Comparison of ENCODE assay signal across 8 cellular contexts in the genomic region with DNA sequence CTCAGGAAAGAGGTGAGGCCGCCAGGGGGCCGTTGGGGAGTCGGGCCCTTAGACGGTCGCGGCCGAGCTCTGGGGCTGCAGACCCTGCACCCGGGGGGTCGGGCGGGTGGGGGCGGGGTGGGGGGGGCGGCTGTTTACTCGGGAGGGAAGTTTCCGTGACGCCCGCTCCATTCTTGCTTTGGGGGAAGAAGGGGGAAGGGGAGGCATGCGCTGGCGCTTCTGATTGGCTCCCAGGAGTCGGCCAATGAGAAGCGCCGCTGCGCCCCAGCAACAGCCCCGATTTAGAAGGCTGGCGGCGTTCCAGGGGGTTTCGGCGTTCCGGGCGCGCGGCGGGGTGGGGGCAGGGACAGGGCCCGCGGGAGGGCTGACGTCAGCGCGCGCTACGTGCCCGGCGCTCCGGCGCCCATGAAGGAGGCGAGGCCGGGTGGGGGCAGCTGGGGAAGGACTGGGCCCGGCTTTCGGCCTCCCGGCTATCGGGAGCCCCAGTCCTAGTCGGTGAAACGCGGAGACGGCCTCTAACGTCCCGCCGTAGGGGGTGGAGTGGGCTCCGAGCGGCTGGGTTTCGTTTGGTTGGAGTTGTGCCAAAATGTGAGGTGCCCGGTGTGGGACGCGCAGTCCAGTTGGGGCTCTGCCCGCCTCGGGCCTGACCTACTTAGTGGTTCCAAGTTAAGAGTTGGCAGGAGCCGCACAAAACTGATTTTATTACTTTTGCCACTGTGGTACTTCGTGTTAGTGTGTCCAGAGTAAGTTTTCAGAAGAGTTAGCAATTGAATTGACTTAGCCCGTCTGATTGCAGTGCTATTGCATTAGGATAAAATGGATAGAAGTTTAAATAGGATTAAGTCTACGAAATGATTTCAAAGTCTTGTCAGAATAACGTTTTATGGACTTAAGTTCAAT. TPM values are rescaled to one million over a fixed set of nuclear protein-coding genes. Genes with fewer than 3 reads are reported as not detected.
A peak's percentile ranks its signal among the peaks of the same experiment; 100 is the strongest.
DNase-seq lines count a peak whose midpoint lies in the region; ATAC-seq and TF ChIP-seq lines count a peak whose summit lies in the region.

No MANE protein-coding gene starts in this region.

- peak overlapping the region; percentile 90 for H3K4me3 Mint-ChIP-seq in GM23338
- H3K4me3 Mint-ChIP-seq in nephron: peak overlapping the region; percentile 92 to 98 (median 93)

- peaks cover 5% of the 10 kb centered on the region; the same call in 1 of the 2 replicates for H3K36me3 ChIP-seq in GM23338 (ENCODE audit: insufficient read depth)

- DNase-seq in EH (ENCODE audit: low read depth): peak; percentile 98
- peak; percentile 95 for DNase-seq in GM23338 (ENCODE audit: low spot score)
- peak; percentile 72 for DNase-seq in LNCaP clone FGC (ENCODE audit: low read depth)
- peak; percentile 95 for DNase-seq in RPMI8226
- DNase-seq in activated T-helper 9 cell treated with anti-CD3 and anti-CD28 coated beads, Interleukin-2, amount 50 U/mL, for 16 hours (ENCODE audit: low read depth): peak; percentile 98
- peak; percentile 97 for DNase-seq in fibroblast of pulmonary artery (ENCODE audit: low read depth)
- DNase-seq in stimulated activated naive CD8-positive, alpha-beta T cell treated with anti-CD3 and anti-CD28 coated beads, Interleukin-15, Interleukin-2, amounts not matched to agents 100 U/mL and 50 U/mL, for 24 hours: peak; percentile 99

- H3K4me2 ChIP-seq in GM23338: peak overlapping the region; percentile 94

- H3K27me3 ChIP-seq in GM23338 (ENCODE audit: insufficient read depth): peaks cover 21% of the 10 kb centered on the region

- peak; percentile 51 for ATAC-seq in GM23338
- peak; percentile 70 for ATAC-seq in stimulated activated naive CD8-positive, alpha-beta T cell treated with anti-CD3 and anti-CD28 coated beads, Interleukin-15, Interleukin-2, amounts not matched to agents 100 U/mL and 50 U/mL, for 24 hours

- 0 out of 2 replicates have a peak overlapping the region, but pooled peaks have one; percentile 39 for H2AFZ ChIP-seq in GM23338

- H3K27me3 Mint-ChIP-seq in GM23338 (ENCODE audit: insufficient read depth, low read depth, poor library complexity) (peaks cover 20% of the 10 kb centered on the region), nephron (ENCODE audit: low read depth) (peaks cover 3% of the 10 kb centered on the region)

- peaks cover 36% of the 10 kb centered on the region for H3K4me1 Mint-ChIP-seq in GM23338
- peaks cover 23% of the 10 kb centered on the region for H3K4me1 Mint-ChIP-seq in nephron

- no peaks in the 10 kb centered on the region; the same call in 2 of the 3 replicates for H3K9me3 Mint-ChIP-seq in GM23338
- H3K9me3 Mint-ChIP-seq in nephron: no peaks in the 10 kb centered on the region

- H3K36me3 Mint-ChIP-seq in GM23338 (ENCODE audit: low read depth) (peaks cover 11% of the 10 kb centered on the region), nephron (ENCODE audit: low read depth) (peaks cover 39% of the 10 kb centered on the region)

- H3K9me2 ChIP-seq in GM23338 (ENCODE audit: insufficient read depth): no peaks in the 10 kb centered on the region

- 0 out of 2 replicates have a peak overlapping the region, but pooled peaks have one; percentile 26 for H3K27ac ChIP-seq in GM23338 (ENCODE audit: low read depth)

- H3K4me3 ChIP-seq in GM23338 (peak overlapping the region; percentile 86), LNCaP clone FGC (ENCODE audit: low read depth, low read length) (peak overlapping the region; percentile 80), fibroblast of pulmonary artery (replicated peaks; ENCODE audit: low read depth, low read length) (peak overlapping the region; percentile 63)

- H3K27ac Mint-ChIP-seq in GM23338: peak overlapping the region; percentile 90
- peak overlapping the region; percentile 89 to 96 (median 92) for H3K27ac Mint-ChIP-seq in nephron

- H4K20me1 ChIP-seq in GM23338 (replicated peaks; ENCODE audit: insufficient read depth): peaks cover 24% of the 10 kb centered on the region

- H3F3A ChIP-seq in GM23338 (replicated peaks; ENCODE audit: low read depth): no peaks in the 10 kb centered on the region

- TF ChIP-seq CTCF in GM23338 (conservative IDR thresholded peaks at IDR 0.05; ENCODE audit: low read depth in 2 of 2) (no peak), LNCaP clone FGC (IDR thresholded peaks at IDR 0.05; ENCODE audit: control insufficient read depth, extremely low read depth, insufficient read depth) (no peak), fibroblast of pulmonary artery (IDR thresholded peaks at IDR 0.05; ENCODE audit: low read length, missing control alignments) (no peak), nephron (IDR thresholded peaks at IDR 0.05; ENCODE audit: unreplicated experiment in 3 of 3) (no peak)

- H3K79me2 ChIP-seq in GM23338 (replicated peaks; ENCODE audit: insufficient read depth): peaks cover 26% of the 10 kb centered on the region

- peaks cover 40% of the 10 kb centered on the region for H3K4me1 ChIP-seq in GM23338 (ENCODE audit: insufficient read depth)

TF ChIP-seq in GM23338, 12 proteins besides CTCF, POLR2A, EP300 and RAD21:
- peak; percentile 67; the same call in 1 of the 2 replicates for TF ChIP-seq POLR2AphosphoS5 (IDR thresholded peaks at IDR 0.05; ENCODE audit: low read depth)
- TF ChIP-seq, protein P1, sequence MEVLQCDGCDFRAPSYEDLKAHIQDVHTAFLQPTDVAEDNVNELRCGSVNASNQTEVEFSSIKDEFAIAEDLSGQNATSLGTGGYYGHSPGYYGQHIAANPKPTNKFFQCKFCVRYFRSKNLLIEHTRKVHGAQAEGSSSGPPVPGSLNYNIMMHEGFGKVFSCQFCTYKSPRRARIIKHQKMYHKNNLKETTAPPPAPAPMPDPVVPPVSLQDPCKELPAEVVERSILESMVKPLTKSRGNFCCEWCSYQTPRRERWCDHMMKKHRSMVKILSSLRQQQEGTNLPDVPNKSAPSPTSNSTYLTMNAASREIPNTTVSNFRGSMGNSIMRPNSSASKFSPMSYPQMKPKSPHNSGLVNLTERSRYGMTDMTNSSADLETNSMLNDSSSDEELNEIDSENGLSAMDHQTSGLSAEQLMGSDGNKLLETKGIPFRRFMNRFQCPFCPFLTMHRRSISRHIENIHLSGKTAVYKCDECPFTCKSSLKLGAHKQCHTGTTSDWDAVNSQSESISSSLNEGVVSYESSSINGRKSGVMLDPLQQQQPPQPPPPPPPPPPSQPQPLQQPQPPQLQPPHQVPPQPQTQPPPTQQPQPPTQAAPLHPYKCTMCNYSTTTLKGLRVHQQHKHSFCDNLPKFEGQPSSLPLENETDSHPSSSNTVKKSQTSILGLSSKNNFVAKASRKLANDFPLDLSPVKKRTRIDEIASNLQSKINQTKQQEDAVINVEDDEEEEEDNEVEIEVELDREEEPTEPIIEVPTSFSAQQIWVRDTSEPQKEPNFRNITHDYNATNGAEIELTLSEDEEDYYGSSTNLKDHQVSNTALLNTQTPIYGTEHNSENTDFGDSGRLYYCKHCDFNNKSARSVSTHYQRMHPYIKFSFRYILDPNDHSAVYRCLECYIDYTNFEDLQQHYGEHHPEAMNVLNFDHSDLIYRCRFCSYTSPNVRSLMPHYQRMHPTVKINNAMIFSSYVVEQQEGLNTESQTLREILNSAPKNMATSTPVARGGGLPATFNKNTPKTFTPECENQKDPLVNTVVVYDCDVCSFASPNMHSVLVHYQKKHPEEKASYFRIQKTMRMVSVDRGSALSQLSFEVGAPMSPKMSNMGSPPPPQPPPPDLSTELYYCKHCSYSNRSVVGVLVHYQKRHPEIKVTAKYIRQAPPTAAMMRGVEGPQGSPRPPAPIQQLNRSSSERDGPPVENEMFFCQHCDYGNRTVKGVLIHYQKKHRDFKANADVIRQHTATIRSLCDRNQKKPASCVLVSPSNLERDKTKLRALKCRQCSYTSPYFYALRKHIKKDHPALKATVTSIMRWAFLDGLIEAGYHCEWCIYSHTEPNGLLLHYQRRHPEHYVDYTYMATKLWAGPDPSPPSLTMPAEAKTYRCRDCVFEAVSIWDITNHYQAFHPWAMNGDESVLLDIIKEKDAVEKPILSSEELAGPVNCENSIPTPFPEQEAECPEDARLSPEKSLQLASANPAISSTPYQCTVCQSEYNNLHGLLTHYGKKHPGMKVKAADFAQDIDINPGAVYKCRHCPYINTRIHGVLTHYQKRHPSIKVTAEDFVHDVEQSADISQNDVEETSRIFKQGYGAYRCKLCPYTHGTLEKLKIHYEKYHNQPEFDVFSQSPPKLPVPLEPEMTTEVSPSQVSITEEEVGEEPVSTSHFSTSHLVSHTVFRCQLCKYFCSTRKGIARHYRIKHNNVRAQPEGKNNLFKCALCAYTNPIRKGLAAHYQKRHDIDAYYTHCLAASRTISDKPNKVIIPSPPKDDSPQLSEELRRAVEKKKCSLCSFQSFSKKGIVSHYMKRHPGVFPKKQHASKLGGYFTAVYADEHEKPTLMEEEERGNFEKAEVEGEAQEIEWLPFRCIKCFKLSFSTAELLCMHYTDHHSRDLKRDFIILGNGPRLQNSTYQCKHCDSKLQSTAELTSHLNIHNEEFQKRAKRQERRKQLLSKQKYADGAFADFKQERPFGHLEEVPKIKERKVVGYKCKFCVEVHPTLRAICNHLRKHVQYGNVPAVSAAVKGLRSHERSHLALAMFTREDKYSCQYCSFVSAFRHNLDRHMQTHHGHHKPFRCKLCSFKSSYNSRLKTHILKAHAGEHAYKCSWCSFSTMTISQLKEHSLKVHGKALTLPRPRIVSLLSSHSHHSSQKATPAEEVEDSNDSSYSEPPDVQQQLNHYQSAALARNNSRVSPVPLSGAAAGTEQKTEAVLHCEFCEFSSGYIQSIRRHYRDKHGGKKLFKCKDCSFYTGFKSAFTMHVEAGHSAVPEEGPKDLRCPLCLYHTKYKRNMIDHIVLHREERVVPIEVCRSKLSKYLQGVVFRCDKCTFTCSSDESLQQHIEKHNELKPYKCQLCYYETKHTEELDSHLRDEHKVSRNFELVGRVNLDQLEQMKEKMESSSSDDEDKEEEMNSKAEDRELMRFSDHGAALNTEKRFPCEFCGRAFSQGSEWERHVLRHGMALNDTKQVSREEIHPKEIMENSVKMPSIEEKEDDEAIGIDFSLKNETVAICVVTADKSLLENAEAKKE (CRISPR knock-in tag; IDR thresholded peaks at IDR 0.05): no peak
- peak; percentile 94 for TF ChIP-seq CREB1 (CRISPR knock-in tag; IDR thresholded peaks at IDR 0.05; ENCODE audit: low read depth)

RNA-seq across cellular contexts. Expression of a gene that starts 1.1 kb away (rescaled TPM):
- 38.6 and 40.7 TPM in 2 replicates for total RNA-seq in GM23338 (2014; rRNA removed; shearing (Covaris generic))
- polyA plus RNA-seq in GM23338 (2016; fragmentation: Nextera tagmentation; extraction: Ambion mirVana): 33.7 and 35.0 TPM in 2 replicates

RNA-seq across cellular contexts. Expression of a gene that starts 36.2 kb away (rescaled TPM):
- total RNA-seq in GM23338 (2014; rRNA removed; shearing (Covaris generic)): 2.6 and 3.6 TPM in 2 replicates
- 2.3 and 3.6 TPM in 2 replicates for polyA plus RNA-seq in GM23338 (2016; fragmentation: Nextera tagmentation; extraction: Ambion mirVana)

Comparison
In these comparisons a context has a peak if more than half of its experiments do, and no peak if none do; other contexts are left out.
1. Peak in every context shown above with its lines: DNase-seq, ATAC-seq, H3K4me3 ChIP-seq and H3K27ac ChIP-seq.